In genomic region chr1:176051402-176051801, GRCh38 we compare ENCODE assay signal across 27 cellular contexts.
"Had no signal": no experiment of that assay in that cellular context is flagged by ENCODE, and none has a peak within 500 bp of the region (broad histone marks: within the 10 kb centered on the region; RNA-seq: fewer than 3 reads in every experiment).

No MANE protein-coding gene starts in this region.

- H3K27ac ChIP-seq: ascending aorta, cardiac muscle cell, WERI-Rb-1 had no signal

- H3K27me3 ChIP-seq: ascending aorta, cardiac muscle cell had no signal

- H3K9me3 ChIP-seq: ascending aorta had no signal

- DNase-seq: activated CD4-positive, alpha-beta memory T cell treated with anti-CD3 and anti-CD28 coated beads, Interleukin-2, amount 10 ng/mL, durations not matched to agents 7 days and 5 days; activated CD4-positive, alpha-beta T cell treated with anti-CD3 and anti-CD28 coated beads for 1 hour; activated CD4-positive, alpha-beta T cell treated with anti-CD3 and anti-CD28 coated beads for 36 hours; activated CD4-positive, alpha-beta T cell treated with anti-CD3 and anti-CD28 coated beads for 48 hours; activated CD4-positive, alpha-beta T cell treated with anti-CD3 and anti-CD28 coated beads, Interleukin-2, amount 10 ng/mL, durations not matched to agents 7 days and 5 days; activated CD4-positive, alpha-beta T cell treated with anti-CD3 and anti-CD28 coated beads, Interleukin-2, amount 50 U/mL, for 48 hours; activated CD4-positive, CD25-positive, alpha-beta regulatory T cell; activated CD8-positive, alpha-beta memory T cell treated with anti-CD3 and anti-CD28 coated beads for 24 hours; activated CD8-positive, alpha-beta memory T cell treated with anti-CD3 and anti-CD28 coated beads, Interleukin-2, amount 10 ng/mL, durations not matched to agents 7 days and 5 days; activated CD8-positive, alpha-beta memory T cell treated with anti-CD3 and anti-CD28 coated beads, Interleukin-2, amount 50 U/mL, for 48 hours; activated CD8-positive, alpha-beta T cell treated with anti-CD3 and anti-CD28 coated beads, Interleukin-2, amount 10 ng/mL, durations not matched to agents 7 days and 5 days; activated effector memory CD4-positive, alpha-beta T cell treated with Interleukin-2 at 50 U/mL for 16 hours; activated gamma-delta T cell; activated naive CD4-positive, alpha-beta T cell treated with anti-CD3 and anti-CD28 coated beads, Interleukin-2, amount 10 ng/mL, durations not matched to agents 7 days and 5 days; activated naive CD4-positive, alpha-beta T cell treated with Interleukin-2 at 50 U/mL for 16 hours; activated naive CD8-positive, alpha-beta T cell treated with anti-CD3 and anti-CD28 coated beads, Interleukin-2, amount 10 ng/mL, durations not matched to agents 7 days and 5 days; activated naive CD8-positive, alpha-beta T cell treated with anti-CD3 and anti-CD28 coated beads, Interleukin-2, amount 50 U/mL, for 24 hours; activated T-cell treated with anti-CD3 and anti-CD28 coated beads, Interleukin-2, amount 50 U/mL, for 24 hours; activated T-cell treated with anti-CD3 and anti-CD28 coated beads, Interleukin-2, amount 50 U/mL, for 48 hours; amygdala; anterior cingulate cortex; caudate nucleus; T-helper 2 cell; T-helper 9 cell; WERI-Rb-1 had no signal

- H3K4me3 ChIP-seq: ascending aorta, cardiac muscle cell had no signal

- H3K36me3 ChIP-seq: ascending aorta, cardiac muscle cell, WERI-Rb-1 had no signal

- H3K4me1 ChIP-seq: ascending aorta had no signal
